31 cellular contexts compared by ENCODE assay signal in genomic region chr13:104594801-104595200, GRCh38.
"Had no signal": no experiment of that assay in that cellular context is flagged by ENCODE, and none has a peak within 500 bp of the region (broad histone marks: within the 10 kb centered on the region; RNA-seq: fewer than 3 reads in every experiment).

No MANE protein-coding gene starts in this region.

- H3K4me1 Mint-ChIP-seq: immature natural killer cell; naive B cell; natural killer cell; stimulated activated effector memory CD8-positive, alpha-beta T cell treated with anti-CD3 and anti-CD28 coated beads, Interleukin-12 subunit alpha, Interleukin-12 subunit beta, amount 100 ng/mL, for 72 hours had no signal

- H3K27me3 ChIP-seq: left lung, neural progenitor cell, neutrophil, right atrium auricular region, right lobe of liver, suprapubic skin, tibial artery, upper lobe of right lung had no signal

- H3K4me3 ChIP-seq: left lung, lower lobe of right lung, neural progenitor cell, psoas muscle, right atrium auricular region, right lobe of liver, skin epidermis, suprapubic skin, thoracic aorta, tibial artery, upper lobe of right lung had no signal

- H3K4me2 ChIP-seq: neural progenitor cell had no signal

- H3K4me1 ChIP-seq: lower lobe of right lung, parathyroid adenoma, psoas muscle, right atrium auricular region, right lobe of liver, suprapubic skin, tibial artery, upper lobe of right lung had no signal

- H2AFZ ChIP-seq: neural progenitor cell, parathyroid adenoma had no signal

- H3K27ac ChIP-seq: left lung, lower lobe of right lung, neural progenitor cell, neutrophil, parathyroid adenoma, psoas muscle, right atrium auricular region, right lobe of liver, suprapubic skin, thoracic aorta, tibial artery, upper lobe of right lung had no signal

- H3K36me3 Mint-ChIP-seq: immature natural killer cell; naive B cell; natural killer cell; neural progenitor cell; stimulated activated effector memory CD8-positive, alpha-beta T cell treated with anti-CD3 and anti-CD28 coated beads, Interleukin-12 subunit alpha, Interleukin-12 subunit beta, amount 100 ng/mL, for 72 hours had no signal

- H3K36me3 ChIP-seq: left lung, lower lobe of right lung, neural progenitor cell, neutrophil, right atrium auricular region, right lobe of liver, suprapubic skin, thoracic aorta, tibial artery, upper lobe of right lung had no signal

- H3K79me2 ChIP-seq: parathyroid adenoma had no signal

- H3K4me3 Mint-ChIP-seq: immature natural killer cell; naive B cell; natural killer cell; nephron progenitor cell; neural progenitor cell; stimulated activated effector memory CD8-positive, alpha-beta T cell treated with anti-CD3 and anti-CD28 coated beads, Interleukin-12 subunit alpha, Interleukin-12 subunit beta, amount 100 ng/mL, for 72 hours; stimulated activated naive CD8-positive, alpha-beta T cell treated with anti-CD3 and anti-CD28 coated beads, Interleukin-15, Interleukin-2, amounts not matched to agents 100 ng/mL and 50 ng/mL, for 24 hours had no signal

- DNase-seq: hypothalamus; immature natural killer cell; kidney; left colon; left lung; lower lobe of right lung; mammary epithelial cell; mesenchymal stem cell; naive B cell; natural killer cell; nephron progenitor cell; occipital lobe; psoas muscle; right lobe of liver; stimulated activated CD4-positive, alpha-beta T cell treated with anti-CD3 and anti-CD28 coated beads, Interleukin-12 subunit alpha, Interleukin-12 subunit beta, amount 100 ng/mL, for 4 hours; stimulated activated CD4-positive, alpha-beta T cell treated with anti-CD3 and anti-CD28 coated beads, Interleukin-4, amount 100 ng/mL, for 24 hours; stimulated activated naive CD4-positive, alpha-beta T cell; tibial artery; trophoblast cell; upper lobe of right lung had no signal

- H3K9me3 Mint-ChIP-seq: nephron progenitor cell; neural progenitor cell; stimulated activated naive CD8-positive, alpha-beta T cell treated with anti-CD3 and anti-CD28 coated beads, Interleukin-15, Interleukin-2, amounts not matched to agents 100 ng/mL and 50 ng/mL, for 24 hours had no signal

- H3K9ac ChIP-seq: neural progenitor cell, parathyroid adenoma had no signal

- ATAC-seq: left colon; left lung; lower lobe of right lung; natural killer cell; psoas muscle; right lobe of liver; stimulated activated effector memory CD8-positive, alpha-beta T cell treated with anti-CD3 and anti-CD28 coated beads, Interleukin-12 subunit alpha, Interleukin-12 subunit beta, amount 100 ng/mL, for 72 hours; upper lobe of right lung had no signal

- FAIRE-seq: islet of Langerhans, kidney, urothelium cell line had no signal

- H3K27ac Mint-ChIP-seq: immature natural killer cell; naive B cell; natural killer cell; nephron progenitor cell; neural progenitor cell; stimulated activated effector memory CD8-positive, alpha-beta T cell treated with anti-CD3 and anti-CD28 coated beads, Interleukin-12 subunit alpha, Interleukin-12 subunit beta, amount 100 ng/mL, for 72 hours; stimulated activated naive CD8-positive, alpha-beta T cell treated with anti-CD3 and anti-CD28 coated beads, Interleukin-15, Interleukin-2, amounts not matched to agents 100 ng/mL and 50 ng/mL, for 24 hours had no signal

- H3K9me3 ChIP-seq: left lung, lower lobe of right lung, neutrophil, psoas muscle, right atrium auricular region, right lobe of liver, suprapubic skin, thoracic aorta, tibial artery, upper lobe of right lung had no signal

- H3K27me3 Mint-ChIP-seq: naive B cell; stimulated activated naive CD8-positive, alpha-beta T cell treated with anti-CD3 and anti-CD28 coated beads, Interleukin-15, Interleukin-2, amounts not matched to agents 100 ng/mL and 50 ng/mL, for 24 hours had no signal
